7 cellular contexts compared by ENCODE assay signal in the genomic region with DNA sequence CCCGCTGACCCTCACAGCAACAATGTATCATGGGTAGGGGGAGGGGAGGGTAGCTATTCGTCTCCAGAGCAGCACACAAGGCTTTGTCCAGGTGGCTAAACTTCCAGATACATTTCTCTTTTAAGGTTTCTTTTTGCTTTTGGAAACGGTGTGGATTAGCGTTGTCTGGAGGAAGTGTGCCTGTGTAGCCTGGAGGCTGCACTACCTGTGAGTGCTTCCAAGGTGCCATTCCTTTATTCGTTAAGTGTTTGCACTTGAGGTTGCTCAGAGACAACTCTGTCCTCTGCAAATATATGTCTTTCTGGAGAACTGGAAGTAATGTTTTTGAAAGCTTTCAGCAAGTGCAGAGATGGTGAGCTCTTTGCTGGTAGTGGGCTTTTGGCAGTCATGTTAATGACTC. TPM values are rescaled to one million over a fixed set of nuclear protein-coding genes. Genes with fewer than 3 reads are reported as not detected.
"Had no signal": no experiment of that assay in that cellular context is flagged by ENCODE, and none has a peak within 500 bp of the region (broad histone marks: within the 10 kb centered on the region; RNA-seq: fewer than 3 reads in every experiment).

No MANE protein-coding gene starts in this region.

RNA-seq across cellular contexts. Expression of a gene that starts 53.1 kb away (rescaled TPM):
- total RNA-seq: GM23248, GM23338, H1, H4, H7, H9, HFFc6 had no signal
- polyA plus RNA-seq: GM23248, GM23338, H1 had no signal
